ENCODE assay signal across 19 cellular contexts in genomic region chr16:49382916-49383315, GRCh38. TPM values are rescaled to one million over a fixed set of nuclear protein-coding genes. Genes with fewer than 3 reads are reported as not detected.
DNase-seq lines count a peak whose midpoint lies in the region; ATAC-seq and TF ChIP-seq lines count a peak whose summit lies in the region.
"Had no signal": no experiment of that assay in that cellular context is flagged by ENCODE, and none has a peak within 500 bp of the region (broad histone marks: within the 10 kb centered on the region; RNA-seq: fewer than 3 reads in every experiment).

No MANE protein-coding gene starts in this region.

- H3K36me3 ChIP-seq in endodermal cell (ENCODE audit: control insufficient read depth, insufficient read depth, low read length) (no peaks in the 10 kb centered on the region), tibial artery (no peaks in the 10 kb centered on the region)
- H3K36me3 ChIP-seq: BLaER1 treated with 17β-estradiol and CSF1 and Interleukin-3, amounts not matched to agents 10 nM and 100 nM; SJCRH30 had no signal

- H3K4me1 ChIP-seq in endodermal cell (ENCODE audit: control insufficient read depth, insufficient read depth, low read length) (no peaks in the 10 kb centered on the region), tibial artery (no peaks in the 10 kb centered on the region)
- H3K4me1 ChIP-seq: BLaER1 treated with 17β-estradiol and CSF1 and Interleukin-3, amounts not matched to agents 10 nM and 100 nM; SJCRH30 had no signal

- no peaks in the 10 kb centered on the region for H3K9me3 ChIP-seq in endodermal cell (ENCODE audit: control insufficient read depth, low read length)
- peaks cover 0 to 10% (median 0%) of the 10 kb centered on the region in 3 donors for H3K9me3 ChIP-seq in tibial artery
- H3K9me3 ChIP-seq: SJCRH30 had no signal

- peaks cover 4% of the 10 kb centered on the region for H3K27me3 Mint-ChIP-seq in endodermal cell (ENCODE audit: insufficient read depth)
- H3K27me3 Mint-ChIP-seq in activated naive CD4-positive, alpha-beta T cell treated with anti-CD3 and anti-CD28 coated beads for 36 hours (ENCODE audit: low read depth): no peaks in the 10 kb centered on the region
- H3K27me3 Mint-ChIP-seq: stimulated activated naive CD8-positive, alpha-beta T cell treated with anti-CD3 and anti-CD28 coated beads, Interleukin-15, Interleukin-2, amounts not matched to agents 100 ng/mL and 50 ng/mL, for 24 hours had no signal

- no peak for ATAC-seq in HG02973 (IDR thresholded peaks at IDR 0.05; ENCODE audit: unreplicated experiment)

- H3K4me3 Mint-ChIP-seq in endodermal cell: no peak overlapping the region
- H3K4me3 Mint-ChIP-seq in activated naive CD4-positive, alpha-beta T cell treated with anti-CD3 and anti-CD28 coated beads for 36 hours: no peak overlapping the region
- H3K4me3 Mint-ChIP-seq: stimulated activated naive CD8-positive, alpha-beta T cell treated with anti-CD3 and anti-CD28 coated beads, Interleukin-15, Interleukin-2, amounts not matched to agents 100 ng/mL and 50 ng/mL, for 24 hours had no signal

- CTCF ChIA-PET in activated naive CD4-positive, alpha-beta T cell treated with anti-CD3 and anti-CD28 coated beads for 36 hours (lab: Charles Lee): no interaction called here

- no peaks in the 10 kb centered on the region for H3K4me1 Mint-ChIP-seq in endodermal cell
- no peaks in the 10 kb centered on the region for H3K4me1 Mint-ChIP-seq in activated naive CD4-positive, alpha-beta T cell treated with anti-CD3 and anti-CD28 coated beads for 36 hours (ENCODE audit: low read depth)

- no peak overlapping the region for H3K27ac ChIP-seq in 22Rv1
- no peak overlapping the region for H3K27ac ChIP-seq in endodermal cell (ENCODE audit: low read depth, low read length)
- H3K27ac ChIP-seq in tibial artery: no peak overlapping the region
- H3K27ac ChIP-seq: BLaER1 treated with 17β-estradiol and CSF1 and Interleukin-3, amounts not matched to agents 10 nM and 100 nM; SJCRH30 had no signal

- no peaks in the 10 kb centered on the region for H3K36me3 Mint-ChIP-seq in endodermal cell (ENCODE audit: low read depth)
- H3K36me3 Mint-ChIP-seq in activated naive CD4-positive, alpha-beta T cell treated with anti-CD3 and anti-CD28 coated beads for 36 hours (ENCODE audit: low read depth): no peaks in the 10 kb centered on the region

- H3K9me3 Mint-ChIP-seq in endodermal cell: no peaks in the 10 kb centered on the region
- peaks cover 14% of the 10 kb centered on the region for H3K9me3 Mint-ChIP-seq in activated naive CD4-positive, alpha-beta T cell treated with anti-CD3 and anti-CD28 coated beads for 36 hours

- intact Hi-C loops in tibial artery (cut with DNase I; ENCODE audit: low total_unique reads): no loop called here
- intact Hi-C loops in activated naive CD4-positive, alpha-beta T cell treated with anti-CD3 and anti-CD28 coated beads for 36 hours (cut with micrococcal nuclease): no loop called here

- H3K4me3 ChIP-seq in GM12865 (ENCODE audit: low read depth, low read length): no peak overlapping the region
- H3K4me3 ChIP-seq in NB4 (ENCODE audit: low read depth, low read length): no peak overlapping the region
- no peak overlapping the region for H3K4me3 ChIP-seq in endodermal cell (ENCODE audit: low read length)
- H3K4me3 ChIP-seq in tibial artery: no peak overlapping the region
- H3K4me3 ChIP-seq: BLaER1 treated with 17β-estradiol and CSF1 and Interleukin-3, amounts not matched to agents 10 nM and 100 nM; SJCRH30 had no signal

- H3K27ac Mint-ChIP-seq in endodermal cell: no peak overlapping the region
- no peak overlapping the region for H3K27ac Mint-ChIP-seq in activated naive CD4-positive, alpha-beta T cell treated with anti-CD3 and anti-CD28 coated beads for 36 hours
- H3K27ac Mint-ChIP-seq: stimulated activated naive CD8-positive, alpha-beta T cell treated with anti-CD3 and anti-CD28 coated beads, Interleukin-15, Interleukin-2, amounts not matched to agents 100 ng/mL and 50 ng/mL, for 24 hours had no signal

- TF ChIP-seq CTCF in 22Rv1 (IDR thresholded peaks at IDR 0.05) (peak; percentile 43; the same call in 1 of the 2 replicates), GM12865 (IDR thresholded peaks at IDR 0.05; ENCODE audit: insufficient read depth, low read depth, low read length, missing control alignments) (peak; percentile 40), NB4 (IDR thresholded peaks at IDR 0.05; ENCODE audit: low read depth, low read length) (peak; percentile 29), endodermal cell (conservative IDR thresholded peaks at IDR 0.05) (peak; percentile 70), tibial artery (IDR thresholded peaks at IDR 0.05) (no peak)

- WGBS in endodermal cell (ENCODE audit: insufficient coverage in 1 of 2, insufficient read length in 1 of 2), 2 experiments: 33 to 60% methylated on average over 1 of the region's 1 CpG

- H3K27me3 ChIP-seq in endodermal cell (ENCODE audit: control insufficient read depth, insufficient read depth, low read length, poor library complexity, severe bottlenecking) (no peaks in the 10 kb centered on the region), tibial artery (no peaks in the 10 kb centered on the region)
- H3K27me3 ChIP-seq: BLaER1 treated with 17β-estradiol and CSF1 and Interleukin-3, amounts not matched to agents 10 nM and 100 nM had no signal

- DNase-seq in GM12865 (ENCODE audit: low read depth): peak; percentile 38
- DNase-seq in NB4 (ENCODE audit: low read depth): peak; percentile 12
- DNase-seq in endodermal cell: peak; percentile 83
- no peak for DNase-seq in GF-D8 (lab: John Stamatoyannopoulos, UW)
- no peak for DNase-seq in tibial artery
- no peak for DNase-seq in activated naive CD4-positive, alpha-beta T cell treated with anti-CD3 and anti-CD28 coated beads for 36 hours
- DNase-seq: activated CD4-positive, CD25-positive, alpha-beta regulatory T cell; amygdala; effector CD4-positive, alpha-beta T cell; kidney glomerular epithelial cell; NCI-H1048; stimulated activated CD4-positive, alpha-beta T cell treated with anti-CD3 and anti-CD28 coated beads, Interleukin-4, amount 100 ng/mL, for 24 hours had no signal

- TF ChIP-seq POLR2A in NB4 (IDR thresholded peaks at IDR 0.05; ENCODE audit: extremely low read depth, insufficient read length): no peak

- H3K9ac ChIP-seq in endodermal cell (ENCODE audit: extremely low read depth, low read length, poor library complexity, severe bottlenecking): no peak overlapping the region
- H3K9ac ChIP-seq: BLaER1 treated with 17β-estradiol and CSF1 and Interleukin-3, amounts not matched to agents 10 nM and 100 nM had no signal

RNA-seq across cellular contexts. Expression of gene C16orf78, which starts 9.3 kb away (rescaled TPM):
- not detected for total RNA-seq in endodermal cell
- not detected for polyA plus RNA-seq in endodermal cell (2013, experiment 1 of 2)
- not detected for polyA plus RNA-seq in endodermal cell (2013, experiment 2 of 2)
- not detected for total RNA-seq in activated naive CD4-positive, alpha-beta T cell treated with anti-CD3 and anti-CD28 coated beads for 36 hours
- total RNA-seq: frontal cortex, G401, SJCRH30 had no signal

Comparison
In these comparisons a context has a peak if more than half of its experiments do, and no peak if none do; other contexts are left out.
1. CTCF ChIP-seq: peak in 22Rv1 (single experiment), GM12865 (single experiment), NB4 (single experiment) and endodermal cell (single experiment); none in tibial artery (0 of 2).
2. DNase-seq: peak in GM12865 (single experiment), NB4 (single experiment) and endodermal cell (single experiment); none in GF-D8 (single experiment), tibial artery (0 of 2) and activated naive CD4-positive, alpha-beta T cell treated with anti-CD3 and anti-CD28 coated beads for 36 hours (single experiment).